ENCODE assay signal across 8 cellular contexts in the genomic region with DNA sequence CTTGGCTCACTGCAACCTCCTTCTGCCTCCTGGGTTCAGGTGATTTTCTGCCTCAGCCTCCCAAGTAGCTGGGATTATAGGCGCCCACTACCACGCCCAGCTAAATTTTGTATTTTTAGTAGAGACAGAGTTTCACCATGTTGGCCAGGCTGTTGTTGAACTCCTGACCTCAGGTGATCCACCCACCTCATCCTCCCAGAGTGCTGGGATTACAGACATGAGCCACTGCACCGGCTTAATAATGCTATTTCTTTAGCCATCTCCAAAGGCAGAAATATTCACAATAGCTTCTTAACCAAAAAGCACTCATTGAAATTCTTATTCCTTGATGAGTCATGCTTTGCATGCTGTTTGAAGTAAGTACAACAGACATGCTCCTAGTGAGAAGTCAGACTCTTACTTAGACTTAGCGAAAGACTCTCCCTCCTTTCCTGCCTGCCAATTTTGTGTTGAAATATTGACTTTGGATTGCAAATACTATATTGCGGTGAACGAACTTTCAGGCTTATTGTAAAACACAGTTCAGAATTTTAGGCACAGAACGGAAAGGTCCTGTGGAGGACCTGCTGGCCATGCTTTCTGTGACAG. TPM values are rescaled to one million over a fixed set of nuclear protein-coding genes. Genes with fewer than 3 reads are reported as not detected.
A peak's percentile ranks its signal among the peaks of the same experiment; 100 is the strongest.
DNase-seq lines count a peak whose midpoint lies in the region; ATAC-seq and TF ChIP-seq lines count a peak whose summit lies in the region.

No MANE protein-coding gene starts in this region.

- POLR2A ChIA-PET in activated CD4-positive, alpha-beta T cell treated with anti-CD3 and anti-CD28 coated beads for 36 hours (lab: Charles Lee) = interaction anchor here (0.7 to 1.2 kb wide), 3 partner anchors 12 to 45 kb away, joined by 3 to 4 read pairs (median 3); no protein-coding TSS in a partner anchor

- no peaks in the 10 kb centered on the region for H3K27me3 Mint-ChIP-seq in activated CD4-positive, alpha-beta T cell treated with anti-CD3 and anti-CD28 coated beads for 36 hours
- H3K27me3 Mint-ChIP-seq in stimulated activated naive CD8-positive, alpha-beta T cell treated with anti-CD3 and anti-CD28 coated beads, Interleukin-15, amount 100 ng/mL, for 72 hours = no peaks in the 10 kb centered on the region

- H3K36me3 Mint-ChIP-seq in activated CD4-positive, alpha-beta T cell treated with anti-CD3 and anti-CD28 coated beads for 36 hours (ENCODE audit: low read depth) = peaks cover 68% of the 10 kb centered on the region

- CTCF ChIA-PET in activated CD4-positive, alpha-beta T cell treated with anti-CD3 and anti-CD28 coated beads for 36 hours (lab: Charles Lee) = interaction anchor here (0.7 to 2.6 kb wide), 10 partner anchors 8 to 201 kb away, joined by 3 to 12 read pairs (median 4); no protein-coding TSS in a partner anchor

- TF ChIP-seq POLR2A in heart left ventricle (IDR thresholded peaks at IDR 0.05) = no peak

- 66 to 75% (median 71%) methylated on average over 7 of the region's 7 CpGs for WGBS in heart left ventricle, 4 donors

- no peak for DNase-seq in activated CD4-positive, alpha-beta T cell treated with anti-CD3 and anti-CD28 coated beads for 36 hours
- DNase-seq in activated CD4-positive, alpha-beta T cell treated with anti-CD3 and anti-CD28 coated beads for 1 hour = no peak
- peak; percentile 98 for DNase-seq in fibroblast of peridontal ligament (ENCODE audit: extremely low read depth)
- no peak for DNase-seq in stimulated activated naive CD8-positive, alpha-beta T cell treated with anti-CD3 and anti-CD28 coated beads, Interleukin-15, amount 100 ng/mL, for 72 hours
- no peak for DNase-seq in NCI-H2196 treated with DMSO at 0.1 percent for 48 hours (lab: John Stamatoyannopoulos, UW; ENCODE audit: unreplicated experiment)
- DNase-seq in SK-N-DZ (ENCODE audit: low spot score) = no peak
- no peak for DNase-seq in heart left ventricle

- intact Hi-C loops in activated CD4-positive, alpha-beta T cell treated with anti-CD3 and anti-CD28 coated beads for 36 hours (cut with DNase I, micrococcal nuclease) = loop anchor here (2.0 to 10.0 kb wide), 5 partner anchors 17 to 1839 kb away; a partner anchor contains a TSS
- intact Hi-C loops in heart left ventricle (cut with DNase I) = loop anchor here in 5 of 10 donors (5.0 to 10.0 kb wide), 4 partner anchors 48 to 137 kb away; a partner anchor contains a TSS

- no peaks in the 10 kb centered on the region for H3K9me3 Mint-ChIP-seq in activated CD4-positive, alpha-beta T cell treated with anti-CD3 and anti-CD28 coated beads for 36 hours (ENCODE audit: low read depth)
- no peaks in the 10 kb centered on the region for H3K9me3 Mint-ChIP-seq in stimulated activated naive CD8-positive, alpha-beta T cell treated with anti-CD3 and anti-CD28 coated beads, Interleukin-15, amount 100 ng/mL, for 72 hours

- peak overlapping the region in 2 of 12 donors; percentile 12 to 38 for H3K27ac ChIP-seq in heart left ventricle

- peaks cover 70% of the 10 kb centered on the region for H3K4me1 Mint-ChIP-seq in activated CD4-positive, alpha-beta T cell treated with anti-CD3 and anti-CD28 coated beads for 36 hours
- peaks cover 66% of the 10 kb centered on the region for H3K4me1 Mint-ChIP-seq in stimulated activated naive CD8-positive, alpha-beta T cell treated with anti-CD3 and anti-CD28 coated beads, Interleukin-15, amount 100 ng/mL, for 72 hours

- no peaks in the 10 kb centered on the region for H3K27me3 ChIP-seq in heart left ventricle

- H3K4me1 ChIP-seq in heart left ventricle = peaks cover 0 to 80% (median 71%) of the 10 kb centered on the region in 12 donors

- H3K27ac Mint-ChIP-seq in activated CD4-positive, alpha-beta T cell treated with anti-CD3 and anti-CD28 coated beads for 36 hours = peak overlapping the region; percentile 99
- peak overlapping the region; percentile 54 to 72 for H3K27ac Mint-ChIP-seq in stimulated activated naive CD8-positive, alpha-beta T cell treated with anti-CD3 and anti-CD28 coated beads, Interleukin-15, amount 100 ng/mL, for 72 hours

- peaks cover 0 to 12% (median 0%) of the 10 kb centered on the region in 9 donors for H3K36me3 ChIP-seq in heart left ventricle

- peak overlapping the region in 2 of 12 donors; percentile 14 to 94 for H3K4me3 ChIP-seq in heart left ventricle

- no peak for TF ChIP-seq CTCF in heart left ventricle (IDR thresholded peaks at IDR 0.05)

- peak overlapping the region; percentile 94 for H3K4me3 Mint-ChIP-seq in activated CD4-positive, alpha-beta T cell treated with anti-CD3 and anti-CD28 coated beads for 36 hours
- H3K4me3 Mint-ChIP-seq in stimulated activated naive CD8-positive, alpha-beta T cell treated with anti-CD3 and anti-CD28 coated beads, Interleukin-15, amount 100 ng/mL, for 72 hours = peak overlapping the region; percentile 79 to 99

- ATAC-seq in activated CD4-positive, alpha-beta T cell treated with anti-CD3 and anti-CD28 coated beads for 36 hours = no peak
- ATAC-seq in SK-N-SH treated with all-trans-retinoic acid at 6 μM for 48 hours (peak; percentile 34), heart left ventricle (no peak)
- ATAC-seq in stimulated activated naive CD8-positive, alpha-beta T cell treated with anti-CD3 and anti-CD28 coated beads, Interleukin-15, amount 100 ng/mL, for 72 hours = no peak

- H3K9me3 ChIP-seq in heart left ventricle = no peaks in the 10 kb centered on the region

TF ChIP-seq in SK-N-SH treated with all-trans-retinoic acid at 6 μM for 48 hours, 23 proteins besides CTCF, POLR2A, EP300 and RAD21:
- TF ChIP-seq, protein P1, sequence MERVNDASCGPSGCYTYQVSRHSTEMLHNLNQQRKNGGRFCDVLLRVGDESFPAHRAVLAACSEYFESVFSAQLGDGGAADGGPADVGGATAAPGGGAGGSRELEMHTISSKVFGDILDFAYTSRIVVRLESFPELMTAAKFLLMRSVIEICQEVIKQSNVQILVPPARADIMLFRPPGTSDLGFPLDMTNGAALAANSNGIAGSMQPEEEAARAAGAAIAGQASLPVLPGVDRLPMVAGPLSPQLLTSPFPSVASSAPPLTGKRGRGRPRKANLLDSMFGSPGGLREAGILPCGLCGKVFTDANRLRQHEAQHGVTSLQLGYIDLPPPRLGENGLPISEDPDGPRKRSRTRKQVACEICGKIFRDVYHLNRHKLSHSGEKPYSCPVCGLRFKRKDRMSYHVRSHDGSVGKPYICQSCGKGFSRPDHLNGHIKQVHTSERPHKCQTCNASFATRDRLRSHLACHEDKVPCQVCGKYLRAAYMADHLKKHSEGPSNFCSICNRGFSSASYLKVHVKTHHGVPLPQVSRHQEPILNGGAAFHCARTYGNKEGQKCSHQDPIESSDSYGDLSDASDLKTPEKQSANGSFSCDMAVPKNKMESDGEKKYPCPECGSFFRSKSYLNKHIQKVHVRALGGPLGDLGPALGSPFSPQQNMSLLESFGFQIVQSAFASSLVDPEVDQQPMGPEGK (CRISPR knock-in tag; IDR thresholded peaks at IDR 0.05; ENCODE audit: borderline replicate concordance) = no peak
- no peak for TF ChIP-seq GLIS3 (CRISPR knock-in tag; IDR thresholded peaks at IDR 0.05)
- no peak for TF ChIP-seq BACH2 (CRISPR knock-in tag; IDR thresholded peaks at IDR 0.05; ENCODE audit: borderline replicate concordance)
- no peak for TF ChIP-seq PPARA (CRISPR knock-in tag; IDR thresholded peaks at IDR 0.05; ENCODE audit: borderline replicate concordance)
- TF ChIP-seq TOX (CRISPR knock-in tag; IDR thresholded peaks at IDR 0.05; ENCODE audit: borderline replicate concordance) = no peak
- no peak for TF ChIP-seq SNAI2 (CRISPR knock-in tag; IDR thresholded peaks at IDR 0.05)
- TF ChIP-seq, protein P2, sequence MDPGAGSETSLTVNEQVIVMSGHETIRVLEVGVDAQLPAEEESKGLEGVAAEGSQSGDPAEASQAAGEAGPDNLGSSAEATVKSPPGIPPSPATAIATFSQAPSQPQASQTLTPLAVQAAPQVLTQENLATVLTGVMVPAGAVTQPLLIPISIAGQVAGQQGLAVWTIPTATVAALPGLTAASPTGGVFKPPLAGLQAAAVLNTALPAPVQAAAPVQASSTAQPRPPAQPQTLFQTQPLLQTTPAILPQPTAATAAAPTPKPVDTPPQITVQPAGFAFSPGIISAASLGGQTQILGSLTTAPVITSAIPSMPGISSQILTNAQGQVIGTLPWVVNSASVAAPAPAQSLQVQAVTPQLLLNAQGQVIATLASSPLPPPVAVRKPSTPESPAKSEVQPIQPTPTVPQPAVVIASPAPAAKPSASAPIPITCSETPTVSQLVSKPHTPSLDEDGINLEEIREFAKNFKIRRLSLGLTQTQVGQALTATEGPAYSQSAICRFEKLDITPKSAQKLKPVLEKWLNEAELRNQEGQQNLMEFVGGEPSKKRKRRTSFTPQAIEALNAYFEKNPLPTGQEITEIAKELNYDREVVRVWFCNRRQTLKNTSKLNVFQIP (CRISPR knock-in tag; IDR thresholded peaks at IDR 0.05; ENCODE audit: borderline replicate concordance, low read depth) = no peak

RNA-seq across cellular contexts. Expression of a gene that starts 4.4 kb away (rescaled TPM):
- 100 to 1,000 TPM; 495 to 583 TPM for total RNA-seq in activated CD4-positive, alpha-beta T cell treated with anti-CD3 and anti-CD28 coated beads for 36 hours
- 101 and 104 TPM in 2 replicates for polyA plus RNA-seq in SK-N-DZ (2014; cell fraction: cytosol; rRNA removed)
- 26.2 and 43.5 TPM in 2 replicates for polyA plus RNA-seq in SK-N-DZ (2014; cell fraction: nucleus; rRNA removed)
- total RNA-seq in heart left ventricle = 100 to 1,000 TPM in 6 of 9 donors, 10 to 100 TPM in 3; 53.3 to 238 (median 132) TPM
- polyA plus RNA-seq in heart left ventricle = 100 to 1,000 TPM in 1 of 2 donors, 10 to 100 TPM in 1; 15.3 to 115 TPM
